Comparison of ENCODE assay signal across 14 cellular contexts in the genomic region with DNA sequence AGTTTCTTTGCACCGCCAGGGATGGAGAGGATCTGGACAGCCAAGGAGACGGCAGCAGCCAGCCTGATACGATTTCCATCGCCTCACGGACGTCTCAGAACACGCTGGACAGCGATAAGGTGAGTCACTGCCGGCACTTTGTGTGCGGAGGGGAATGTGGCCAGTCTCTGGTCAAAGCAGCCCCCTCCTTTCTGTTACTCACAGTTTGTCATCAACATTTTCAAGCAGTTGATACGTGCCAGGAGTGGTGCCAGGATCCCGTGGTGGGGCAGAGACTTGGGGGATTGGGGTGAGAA.
A peak's percentile ranks its signal among the peaks of the same experiment; 100 is the strongest.
DNase-seq lines count a peak whose midpoint lies in the region; ATAC-seq, FAIRE-seq and TF ChIP-seq lines count a peak whose summit lies in the region.
"Had no signal": no experiment of that assay in that cellular context is flagged by ENCODE, and none has a peak within 500 bp of the region (broad histone marks: within the 10 kb centered on the region; RNA-seq: fewer than 3 reads in every experiment).

No MANE protein-coding gene starts in this region.

- WGBS in adipose tissue, 3 donors, result 90 to 96% (median 93%) methylated on average over 12 of the region's 12 CpGs
- WGBS in stomach, 5 donors, result 83 to 93% (median 90%) methylated on average over 12 of the region's 12 CpGs
- 100% methylated on average over 2 of the region's 12 CpGs for WGBS in right lobe of liver (ENCODE audit: insufficient coverage, low coverage, low lambda C conversion rate, missing lambda C conversion rate)

- POLR2A ChIA-PET in HEK293 (lab: Yijun Ruan, JAX), result no interaction called here

- TF ChIP-seq CTCF in HEK293 (tag by site-specific recombination; IDR thresholded peaks at IDR 0.05) (no peak), fibroblast of villous mesenchyme (IDR thresholded peaks at IDR 0.05; ENCODE audit: insufficient read depth, low read depth, low read length) (no peak), stomach (IDR thresholded peaks at IDR 0.05) (no peak), right lobe of liver (IDR thresholded peaks at IDR 0.05) (no peak), kidney (IDR thresholded peaks at IDR 0.05; ENCODE audit: borderline replicate concordance, extremely low read depth, insufficient read depth) (no peak)

- no peak overlapping the region for H3K4me3 ChIP-seq in HEK293 (ENCODE audit: low read depth, low read length)
- no peak overlapping the region for H3K4me3 ChIP-seq in fibroblast of villous mesenchyme (ENCODE audit: low read depth, low read length)
- no peak overlapping the region for H3K4me3 ChIP-seq in stomach
- no peak overlapping the region for H3K4me3 ChIP-seq in right lobe of liver
- no peak overlapping the region for H3K4me3 ChIP-seq in kidney (ENCODE audit: low read length in 2 of 2)

- intact Hi-C loops in stomach (cut with DNase I; ENCODE audit: low total_unique reads) (no loop called here), right lobe of liver (cut with DNase I) (loop anchor here in 1 of 2 donors (10.0 kb wide), 1 partner anchor 238 kb away; no protein-coding TSS in a partner anchor), kidney (cut with DNase I) (no loop called here)

- no peaks in the 10 kb centered on the region for H3K4me1 ChIP-seq in HEK293 (ENCODE audit: control insufficient read depth, insufficient read depth, low read length)
- H3K4me1 ChIP-seq in stomach, result peaks cover 0 to 18% (median 6%) of the 10 kb centered on the region in 4 donors
- no peaks in the 10 kb centered on the region for H3K4me1 ChIP-seq in right lobe of liver
- peaks cover 5% of the 10 kb centered on the region in 2 donors for H3K4me1 ChIP-seq in kidney (ENCODE audit: control insufficient read depth in 1 of 2, insufficient read depth in 1 of 2, low read depth in 1 of 2, low read length in 2 of 2)

- H3K9me3 ChIP-seq in HEK293 (ENCODE audit: control insufficient read depth, insufficient read depth, low read depth, low read length) (no peaks in the 10 kb centered on the region), stomach (no peaks in the 10 kb centered on the region), right lobe of liver (no peaks in the 10 kb centered on the region), kidney (ENCODE audit: control insufficient read depth in 1 of 2, low read length in 2 of 2) (no peaks in the 10 kb centered on the region)

- CTCF ChIA-PET in HEK293 (lab: Yijun Ruan, JAX), result interaction anchor here (0.8 to 1.6 kb wide), 2 partner anchors 241 to 429 kb away, joined by 4 read pairs; no protein-coding TSS in a partner anchor

- peak; percentile 57 for DNase-seq in fibroblast of villous mesenchyme (ENCODE audit: low read depth)
- DNase-seq in stomach, result no peak
- DNase-seq in NCI-H524 (lab: John Stamatoyannopoulos, UW), result no peak
- no peak for DNase-seq in DMS79 (lab: John Stamatoyannopoulos, UW)
- DNase-seq in right lobe of liver, result no peak
- no peak for DNase-seq in kidney
- DNase-seq: activated CD4-positive, alpha-beta T cell treated with anti-CD3 and anti-CD28 coated beads, Interleukin-2, amount 50 U/mL, for 4 hours; activated naive CD8-positive, alpha-beta T cell treated with anti-CD3 and anti-CD28 coated beads, Interleukin-2, amount 10 ng/mL, durations not matched to agents 7 days and 5 days; foreskin melanocyte; GDM1; stimulated activated CD4-positive, alpha-beta T cell treated with anti-CD3 and anti-CD28 coated beads, Interleukin-12 subunit alpha, Interleukin-12 subunit beta, amount 100 ng/mL, for 4 hours had no signal

- H3K27ac ChIP-seq in HEK293 (ENCODE audit: extremely low read depth, low read depth, low read length) (no peak overlapping the region), adipose tissue (ENCODE audit: low read depth, low read length) (peak overlapping the region; percentile 42), stomach (peak overlapping the region in 3 of 5 donors; percentile 1 to 40 (median 26)), right lobe of liver (no peak overlapping the region), kidney (ENCODE audit: low read depth in 2 of 2, low read length in 2 of 2) (peak overlapping the region in 1 of 2 donors; percentile 51)
- H3K27ac ChIP-seq: HL-60 had no signal

- no peak overlapping the region for H3K9ac ChIP-seq in kidney (ENCODE audit: low read length in 2 of 2)

- H3K36me3 ChIP-seq in HEK293 (ENCODE audit: control insufficient read depth in 2 of 2, insufficient read depth in 1 of 2, low read length in 2 of 2) (peaks cover 42 to 50% of the 10 kb centered on the region in 2 experiments), stomach (peaks cover 19 to 84% (median 73%) of the 10 kb centered on the region in 4 donors), right lobe of liver (peaks cover 0 to 33% (median 10%) of the 10 kb centered on the region in 4 donors), kidney (ENCODE audit: control insufficient read depth in 1 of 2, insufficient read depth in 2 of 2, low read length in 2 of 2) (peaks cover 3 to 25% of the 10 kb centered on the region in 2 donors)

- no peak for TF ChIP-seq EP300 in stomach (IDR thresholded peaks at IDR 0.05)

- TF ChIP-seq POLR2A in stomach (IDR thresholded peaks at IDR 0.05) (no peak), right lobe of liver (IDR thresholded peaks at IDR 0.05) (no peak)

- ATAC-seq in right lobe of liver, result no peak

- H3K27me3 ChIP-seq in stomach (no peaks in the 10 kb centered on the region), right lobe of liver (no peaks in the 10 kb centered on the region)

- FAIRE-seq in kidney (lab: Jason Lieb, UNC), result no peak

TF ChIP-seq in HEK293, 187 proteins besides CTCF, POLR2A, EP300 and RAD21:
- no peak for TF ChIP-seq ZSCAN4 (tag by site-specific recombination; IDR thresholded peaks at IDR 0.05)
- 0 out of 2 replicates have a peak, but pooled peaks have one; percentile 35 for TF ChIP-seq REST (tag by site-specific recombination; IDR thresholded peaks at IDR 0.05)

Comparison
In these comparisons a context has a peak if more than half of its experiments do, and no peak if none do; other contexts are left out.
1. H3K27ac ChIP-seq: peak in adipose tissue (single experiment) and stomach (3 of 5); none in HEK293 (single experiment) and right lobe of liver (0 of 3).